In the genomic region with DNA sequence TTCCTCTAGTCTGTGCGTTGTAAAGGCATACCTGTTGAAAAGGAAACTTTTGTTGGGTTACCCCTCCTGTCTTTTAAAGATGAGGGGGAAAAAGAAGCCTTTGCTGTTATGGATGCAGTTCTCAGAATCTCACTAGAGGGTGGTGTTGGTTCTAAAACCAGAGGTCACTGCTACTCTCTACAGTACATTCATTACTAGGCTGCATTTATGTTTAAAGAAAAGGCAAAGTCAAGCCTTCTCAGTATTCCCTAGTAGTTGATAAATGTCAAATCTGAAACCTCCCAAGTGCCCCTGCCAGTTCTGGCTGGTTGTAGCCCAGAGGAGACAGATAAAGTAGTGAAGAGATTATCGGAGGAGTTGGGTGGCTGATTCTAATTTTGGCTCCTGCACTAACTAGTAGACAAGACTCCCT, we compare ENCODE assay signal across 8 cellular contexts. TPM values are rescaled to one million over a fixed set of nuclear protein-coding genes. Genes with fewer than 3 reads are reported as not detected.
DNase-seq lines count a peak whose midpoint lies in the region; ATAC-seq, FAIRE-seq and TF ChIP-seq lines count a peak whose summit lies in the region.

No MANE protein-coding gene starts in this region.

- in situ Hi-C loops in GM12878 (cut with MboI): loop anchor here (5.0 kb wide), 2 partner anchors 324 to 489 kb away; no protein-coding TSS in a partner anchor

- H3K4me3 Mint-ChIP-seq in stimulated activated naive CD8-positive, alpha-beta T cell treated with anti-CD3 and anti-CD28 coated beads, Interleukin-15, amount 100 ng/mL, for 72 hours: no peak overlapping the region

- peak; percentile 86 for FAIRE-seq in A204.1 (lab: Jason Lieb, UNC)
- peak; percentile 84 for FAIRE-seq in GM12878 (lab: Jason Lieb, UNC)

- intact Hi-C loops in GM12878 (cut with micrococcal nuclease; ENCODE audit: unreplicated experiment): loop anchor here (1.0 to 5.0 kb wide), 5 partner anchors 184 to 493 kb away; no protein-coding TSS in a partner anchor

- RAD21 ChIA-PET in GM12878 (lab: Charles Lee; ENCODE audit: unreplicated experiment): interaction anchor here (1.8 kb wide), 2 partner anchors 324 to 494 kb away, joined by 14 to 25 read pairs; no protein-coding TSS in a partner anchor

- H3K9me3 Mint-ChIP-seq in stimulated activated naive CD8-positive, alpha-beta T cell treated with anti-CD3 and anti-CD28 coated beads, Interleukin-15, amount 100 ng/mL, for 72 hours: no peaks in the 10 kb centered on the region

- SMC1A ChIA-PET in GM12878 (lab: Charles Lee; ENCODE audit: uncharacterized antibody, unreplicated experiment): interaction anchor here (0.5 to 12.2 kb wide), 3 partner anchors 228 to 323 kb away, joined by 3 to 120 read pairs (median 3); no protein-coding TSS in a partner anchor

- no peak for TF ChIP-seq POLR2A in GM12878 (IDR thresholded peaks at IDR 0.05; ENCODE audit: low read depth, low read length)

- CTCF ChIA-PET in GM12878 (lab: Yijun Ruan, JAX): interaction anchor here (0.9 to 11.1 kb wide), 4 partner anchors 11 to 323 kb away, joined by 3 to 109 read pairs (median 11); no protein-coding TSS in a partner anchor

- no peak overlapping the region for H3K27ac ChIP-seq in GM12878 (ENCODE audit: control insufficient read depth, insufficient read depth)

- ATAC-seq in HG02973 (IDR thresholded peaks at IDR 0.05; ENCODE audit: unreplicated experiment) (peak; percentile 32), GM12878 (peak; percentile 54), HG03457 (IDR thresholded peaks at IDR 0.05; ENCODE audit: unreplicated experiment) (no peak)
- peak; percentile 49 for ATAC-seq in stimulated activated naive CD8-positive, alpha-beta T cell treated with anti-CD3 and anti-CD28 coated beads, Interleukin-15, amount 100 ng/mL, for 72 hours

- peak; percentile 98 for TF ChIP-seq RAD21 in GM12878 (IDR thresholded peaks at IDR 0.05; ENCODE audit: insufficient read depth, low read depth, low read length)

- WGBS in GM12878 (ENCODE audit: insufficient coverage, insufficient replicate concordance, low lambda C conversion rate, missing lambda C conversion rate): 26% methylated on average over 2 of the region's 2 CpGs

- no peaks in the 10 kb centered on the region for H3K9me3 ChIP-seq in GM12878 (replicated peaks; ENCODE audit: control insufficient read depth, insufficient read depth, low read length)

- no peak for TF ChIP-seq EP300 in GM12878 (IDR thresholded peaks at IDR 0.05; ENCODE audit: borderline replicate concordance in 1 of 2, control insufficient read depth in 1 of 2, low read depth in 2 of 2, low read length in 2 of 2)

- no peaks in the 10 kb centered on the region for H3K79me2 ChIP-seq in GM12878 (ENCODE audit: control insufficient read depth, insufficient read depth, low read length)

- no peak overlapping the region for H2AFZ ChIP-seq in GM12878 (ENCODE audit: control insufficient read depth, low read depth, low read length)

- POLR2A ChIA-PET in GM12878 (lab: Charles Lee): no interaction called here

- H3K4me2 ChIP-seq in GM12878 (ENCODE audit: control insufficient read depth, insufficient read depth): no peak overlapping the region

- H3K9ac ChIP-seq in GM12878 (ENCODE audit: control insufficient read depth, insufficient read depth, low read length): no peak overlapping the region

- peaks cover 4 to 16% of the 10 kb centered on the region in 2 experiments for H3K27me3 ChIP-seq in GM12878 (replicated peaks in 1 of 2; ENCODE audit: control insufficient read depth in 2 of 2, insufficient read depth in 2 of 2, low read length in 1 of 2)

- no TSS peak for BruUV-seq in GM12878 (replicated peaks; lab: Mats Ljungman, UMichigan)

- peaks cover 11% of the 10 kb centered on the region for H3K27me3 Mint-ChIP-seq in stimulated activated naive CD8-positive, alpha-beta T cell treated with anti-CD3 and anti-CD28 coated beads, Interleukin-15, amount 100 ng/mL, for 72 hours

- no peak overlapping the region for H3K4me3 ChIP-seq in GM12878

- H4K20me1 ChIP-seq in GM12878 (ENCODE audit: control insufficient read depth, insufficient read depth): no peaks in the 10 kb centered on the region

- H3K27ac Mint-ChIP-seq in stimulated activated naive CD8-positive, alpha-beta T cell treated with anti-CD3 and anti-CD28 coated beads, Interleukin-15, amount 100 ng/mL, for 72 hours: no peak overlapping the region

- H3K4me1 ChIP-seq in GM12878 (ENCODE audit: control insufficient read depth, insufficient read depth, low read length): no peaks in the 10 kb centered on the region

- H3K4me1 Mint-ChIP-seq in stimulated activated naive CD8-positive, alpha-beta T cell treated with anti-CD3 and anti-CD28 coated beads, Interleukin-15, amount 100 ng/mL, for 72 hours: peaks cover 33% of the 10 kb centered on the region

- peak; percentile 69 to 89 (median 73) for TF ChIP-seq CTCF in GM12878 (IDR thresholded peaks at IDR 0.05 in 2 of 3, conservative IDR thresholded peaks at IDR 0.05 in 1 of 3; ENCODE audit: control insufficient read depth in 2 of 3, extremely low read depth in 1 of 3, insufficient read depth in 1 of 3, low read depth in 3 of 3, low read length in 3 of 3)

- H3K36me3 ChIP-seq in GM12878 (ENCODE audit: control insufficient read depth in 2 of 2, insufficient read depth in 2 of 2, low read length in 1 of 2): no peaks in the 10 kb centered on the region

- DNase-seq in ELR (ENCODE audit: low read depth) (peak; percentile 67), NCI-H82 treated with DMSO at 0.1 percent for 48 hours (lab: John Stamatoyannopoulos, UW; ENCODE audit: unreplicated experiment) (peak; percentile 36), GM12878 (ENCODE audit: low read depth, low spot score) (peak; percentile 23), iPS-NIHi11 (ENCODE audit: low spot score) (peak; percentile 36)
- peak; percentile 24 to 28 for DNase-seq in stimulated activated naive CD8-positive, alpha-beta T cell treated with anti-CD3 and anti-CD28 coated beads, Interleukin-15, amount 100 ng/mL, for 72 hours

TF ChIP-seq in GM12878, 131 proteins besides CTCF, POLR2A, EP300 and RAD21 (continues in another document):
- TF ChIP-seq YY1 (IDR thresholded peaks at IDR 0.05; ENCODE audit: low read depth, low read length) (peak; percentile 55; the same call in 1 of the 2 replicates), PAX8 (IDR thresholded peaks at IDR 0.05) (no peak), NFXL1 (IDR thresholded peaks at IDR 0.05; ENCODE audit: borderline replicate concordance) (no peak), SMC3 (IDR thresholded peaks at IDR 0.05; ENCODE audit: borderline replicate concordance, low read length) (peak; percentile 91)

RNA-seq across cellular contexts. Expression of gene PLCL1, which starts 1.4 kb away (rescaled TPM):
- total RNA-seq in GM12878 (2013; cell fraction: nucleolus; rRNA removed): 7.5 and 8.9 TPM in 2 replicates
- total RNA-seq in GM12878 (2014; rRNA removed): 0.22 and 0.23 TPM in 2 replicates
- total RNA-seq in GM12878 (2014; rRNA removed; fragmentation: Illumina TruSeq; extraction: Trizol): 0.23 and 0.49 TPM in 2 replicates
- total RNA-seq in GM12878 (2021): 0.40 and 0.46 TPM in 2 replicates
- polyA plus RNA-seq in GM12878 (2011; ENCODE audit: low read depth): 0.13 TPM
- 1.5 and 2.3 TPM in 2 replicates for polyA plus RNA-seq in GM12878 (2011; rRNA removed)
- 0.37 and 0.54 TPM in 2 replicates for polyA plus RNA-seq in GM12878 (2011; cell fraction: cytosol; rRNA removed)
- 0.83 and 0.99 TPM in 2 replicates for polyA plus RNA-seq in GM12878 (2011; cell fraction: nucleus; rRNA removed)
- 0.11 and 0.18 TPM in 2 replicates for polyA plus RNA-seq in GM12878 (2012)
- 0.34 and 0.59 TPM in 2 replicates for polyA plus RNA-seq in GM12878 (2014; fragmentation: Illumina TruSeq; extraction: Trizol)
- under 1 TPM; 0.03 to 0.05 TPM for polyA plus RNA-seq in GM12878 (2014; fragmentation: Nextera tagmentation; extraction: Ambion mirVana)
- polyA plus RNA-seq in GM12878 (2014; rRNA removed): 0.10 and 0.20 TPM in 2 replicates
- polyA plus RNA-seq in GM12878 (2016; fragmentation: Nextera tagmentation; extraction: Ambion mirVana): under 1 TPM; 0.05 to 0.11 TPM
- polyA minus RNA-seq in GM12878 (2011; rRNA and poly(A)+ RNA removed): 2.7 and 5.9 TPM in 2 replicates
- polyA minus RNA-seq in GM12878 (2011; cell fraction: cytosol; rRNA and poly(A)+ RNA removed): 0.67 and 0.83 TPM in 2 replicates
- polyA minus RNA-seq in GM12878 (2011; cell fraction: nucleus; rRNA and poly(A)+ RNA removed): 2.5 and 3.3 TPM in 2 replicates

RNA-seq across cellular contexts. Expression of gene BOLL, which starts 17.9 kb away (rescaled TPM):
- not detected in 2 replicates for total RNA-seq in GM12878 (2013; cell fraction: nucleolus; rRNA removed)
- total RNA-seq in GM12878 (2014; rRNA removed): 0.05 TPM in 1 of 2 replicates, not detected in the other
- not detected in 2 replicates for total RNA-seq in GM12878 (2014; rRNA removed; fragmentation: Illumina TruSeq; extraction: Trizol)
- not detected in 2 replicates for total RNA-seq in GM12878 (2021)
- not detected for polyA plus RNA-seq in GM12878 (2011; ENCODE audit: low read depth)
- not detected in 2 replicates for polyA plus RNA-seq in GM12878 (2011; rRNA removed)
- not detected in 2 replicates for polyA plus RNA-seq in GM12878 (2011; cell fraction: cytosol; rRNA removed)
- not detected in 2 replicates for polyA plus RNA-seq in GM12878 (2011; cell fraction: nucleus; rRNA removed)
- not detected in 2 replicates for polyA plus RNA-seq in GM12878 (2012)
- polyA plus RNA-seq in GM12878 (2014; fragmentation: Illumina TruSeq; extraction: Trizol): not detected in 2 replicates
- under 1 TPM in 1 of 2 experiments, not detected in 1; 0.05 TPM for polyA plus RNA-seq in GM12878 (2014; fragmentation: Nextera tagmentation; extraction: Ambion mirVana)
- polyA plus RNA-seq in GM12878 (2014; rRNA removed): not detected in 2 replicates
- polyA plus RNA-seq in GM12878 (2016; fragmentation: Nextera tagmentation; extraction: Ambion mirVana): not detected
- 0.10 TPM in 1 of 2 replicates, not detected in the other for polyA minus RNA-seq in GM12878 (2011; rRNA and poly(A)+ RNA removed)
- not detected in 2 replicates for polyA minus RNA-seq in GM12878 (2011; cell fraction: cytosol; rRNA and poly(A)+ RNA removed)
- not detected in 2 replicates for polyA minus RNA-seq in GM12878 (2011; cell fraction: nucleus; rRNA and poly(A)+ RNA removed)
